In genomic region chr17:39694593-39694992, GRCh38 we compare ENCODE assay signal across 18 cellular contexts. TPM values are rescaled to one million over a fixed set of nuclear protein-coding genes. Genes with fewer than 3 reads are reported as not detected.
"Had no signal": no experiment of that assay in that cellular context is flagged by ENCODE, and none has a peak within 500 bp of the region (broad histone marks: within the 10 kb centered on the region; RNA-seq: fewer than 3 reads in every experiment).

No MANE protein-coding gene starts in this region.

- H3K27ac Mint-ChIP-seq: activated naive CD8-positive, alpha-beta T cell treated with anti-CD3 and anti-CD28 coated beads, Interleukin-2, amount 10 ng/mL, durations not matched to agents 7 days and 5 days; activated T-helper 1 cell treated with anti-CD3 and anti-CD28 coated beads, Interleukin-12 subunit alpha, Interleukin-12 subunit beta, Interleukin-2, Interleukin-4 antibody, amounts not matched to agents 30 ng/mL and 10 ng/mL and 1 ng/mL, durations not matched to agents 14 hours and 24 hours and 36 hours; dendritic cell treated with granulocyte-macrophage colony-stimulating factor and Interleukin-4, amounts not matched to agents 40 ng/mL and 50 ng/mL, for 4 days; effector memory CD8-positive, alpha-beta T cell; nephron progenitor cell; stimulated activated naive CD8-positive, alpha-beta T cell treated with anti-CD3 and anti-CD28 coated beads, Interleukin-15, amount 100 ng/mL, for 72 hours had no signal

- H3K9me3 Mint-ChIP-seq: activated naive CD8-positive, alpha-beta T cell treated with anti-CD3 and anti-CD28 coated beads, Interleukin-2, amount 10 ng/mL, durations not matched to agents 7 days and 5 days; activated T-helper 1 cell treated with anti-CD3 and anti-CD28 coated beads, Interleukin-12 subunit alpha, Interleukin-12 subunit beta, Interleukin-2, Interleukin-4 antibody, amounts not matched to agents 30 ng/mL and 10 ng/mL and 1 ng/mL, durations not matched to agents 14 hours and 24 hours and 36 hours; dendritic cell treated with granulocyte-macrophage colony-stimulating factor and Interleukin-4, amounts not matched to agents 40 ng/mL and 50 ng/mL, for 4 days; effector memory CD8-positive, alpha-beta T cell; nephron progenitor cell; stimulated activated naive CD8-positive, alpha-beta T cell treated with anti-CD3 and anti-CD28 coated beads, Interleukin-15, amount 100 ng/mL, for 72 hours had no signal

- H3K4me3 Mint-ChIP-seq: activated naive CD8-positive, alpha-beta T cell treated with anti-CD3 and anti-CD28 coated beads, Interleukin-2, amount 10 ng/mL, durations not matched to agents 7 days and 5 days; activated T-helper 1 cell treated with anti-CD3 and anti-CD28 coated beads, Interleukin-12 subunit alpha, Interleukin-12 subunit beta, Interleukin-2, Interleukin-4 antibody, amounts not matched to agents 30 ng/mL and 10 ng/mL and 1 ng/mL, durations not matched to agents 14 hours and 24 hours and 36 hours; dendritic cell treated with granulocyte-macrophage colony-stimulating factor and Interleukin-4, amounts not matched to agents 40 ng/mL and 50 ng/mL, for 4 days; effector memory CD8-positive, alpha-beta T cell; nephron progenitor cell; stimulated activated naive CD8-positive, alpha-beta T cell treated with anti-CD3 and anti-CD28 coated beads, Interleukin-15, amount 100 ng/mL, for 72 hours had no signal

- ATAC-seq: effector memory CD8-positive, alpha-beta T cell; gastroesophageal sphincter; heart right ventricle; stimulated activated naive CD8-positive, alpha-beta T cell treated with anti-CD3 and anti-CD28 coated beads, Interleukin-15, amount 100 ng/mL, for 72 hours had no signal

- H3K27ac ChIP-seq: breast epithelium, gastroesophageal sphincter, heart right ventricle, left ventricle myocardium inferior, ovary, testis had no signal

- DNase-seq: activated CD4-positive, CD25-positive, alpha-beta regulatory T cell treated with anti-CD3 and anti-CD28 coated beads, Interleukin-2, amount 50 U/mL, for 72 hours; activated naive CD4-positive, alpha-beta T cell; activated naive CD8-positive, alpha-beta T cell treated with anti-CD3 and anti-CD28 coated beads, Interleukin-2, amount 10 ng/mL, durations not matched to agents 7 days and 5 days; anterior cingulate cortex; effector memory CD8-positive, alpha-beta T cell; heart right ventricle; left ventricle myocardium inferior; nephron progenitor cell; ovary; stimulated activated CD4-positive, alpha-beta T cell treated with anti-CD3 and anti-CD28 coated beads, Interleukin-1b, Interleukin-23, amount 100 ng/mL, for 48 hours; stimulated activated naive CD8-positive, alpha-beta T cell treated with anti-CD3 and anti-CD28 coated beads, Interleukin-15, amount 100 ng/mL, for 72 hours; testis had no signal

- H3K4me3 ChIP-seq: breast epithelium, gastroesophageal sphincter, heart right ventricle, left ventricle myocardium inferior, ovary, testis had no signal

- H3K9me3 ChIP-seq: breast epithelium, gastroesophageal sphincter, heart right ventricle, left ventricle myocardium inferior, ovary, testis had no signal

- H3K36me3 ChIP-seq: breast epithelium, heart right ventricle, left ventricle myocardium inferior, ovary had no signal

- H3K4me1 ChIP-seq: breast epithelium had no signal

- H3K27me3 ChIP-seq: breast epithelium, gastroesophageal sphincter, ovary, testis had no signal

RNA-seq across cellular contexts. Expression of gene PNMT, which starts 26.3 kb away (rescaled TPM):
- total RNA-seq: activated naive CD8-positive, alpha-beta T cell treated with anti-CD3 and anti-CD28 coated beads, Interleukin-2, amount 10 ng/mL, durations not matched to agents 7 days and 5 days; activated T-helper 1 cell treated with anti-CD3 and anti-CD28 coated beads, Interleukin-12 subunit alpha, Interleukin-12 subunit beta, Interleukin-2, Interleukin-4 antibody, amounts not matched to agents 30 ng/mL and 10 ng/mL and 1 ng/mL, durations not matched to agents 14 hours and 24 hours and 36 hours; epithelial cell of proximal tubule; urinary bladder had no signal

RNA-seq across cellular contexts. Expression of gene TCAP, which starts 29.4 kb away (rescaled TPM):
- total RNA-seq: epithelial cell of proximal tubule had no signal
